ENCODE assay signal across 23 cellular contexts in genomic region chr2:45373534-45373933, GRCh38.
"Had no signal": no experiment of that assay in that cellular context is flagged by ENCODE, and none has a peak within 500 bp of the region (broad histone marks: within the 10 kb centered on the region; RNA-seq: fewer than 3 reads in every experiment).

No MANE protein-coding gene starts in this region.

- H3K27me3 ChIP-seq: Peyer's patch, SJCRH30 had no signal

- ATAC-seq: activated T-helper 17 cell treated with anti-CD3 and anti-CD28 coated beads, Interleukin-2, amount 50 U/mL, for 72 hours had no signal

- H3K27ac ChIP-seq: Peyer's patch, RWPE1, SJCRH30 had no signal

- H3K36me3 ChIP-seq: Peyer's patch, SJCRH30 had no signal

- H3K9me3 ChIP-seq: Peyer's patch, SJCRH30 had no signal

- DNase-seq: activated CD4-positive, alpha-beta memory T cell treated with anti-CD3 and anti-CD28 coated beads, Interleukin-2, amount 10 ng/mL, durations not matched to agents 7 days and 5 days; activated CD4-positive, alpha-beta T cell treated with anti-CD3 and anti-CD28 coated beads for 48 hours; activated CD4-positive, CD25-positive, alpha-beta regulatory T cell treated with anti-CD3 and anti-CD28 coated beads, Interleukin-2, amount 50 U/mL, for 72 hours; activated gamma-delta T cell; activated naive CD4-positive, alpha-beta T cell treated with anti-CD3 and anti-CD28 coated beads for 36 hours; activated T-cell treated with anti-CD3 and anti-CD28 coated beads for 4 hours; activated T-cell treated with anti-CD3 and anti-CD28 coated beads, Interleukin-2, amount 50 U/mL, for 48 hours; amygdala; KG1; NCI-H1048; NCI-H1417; NCI-H1694 treated with DMSO at 0.1 percent for 48 hours; NCI-H2029 treated with DMSO at 0.1 percent for 48 hours; NCI-H345; NCI-H510A; NCI-H774; OCI-M1; Peyer's patch; Right ventricle myocardium superior; SJCRH30 had no signal

- H3K4me1 ChIP-seq: Peyer's patch, SJCRH30 had no signal

- FAIRE-seq: astrocyte had no signal

- H3K4me3 ChIP-seq: Peyer's patch, SJCRH30 had no signal
